Comparison of ENCODE assay signal across 1 cellular context in the genomic region with DNA sequence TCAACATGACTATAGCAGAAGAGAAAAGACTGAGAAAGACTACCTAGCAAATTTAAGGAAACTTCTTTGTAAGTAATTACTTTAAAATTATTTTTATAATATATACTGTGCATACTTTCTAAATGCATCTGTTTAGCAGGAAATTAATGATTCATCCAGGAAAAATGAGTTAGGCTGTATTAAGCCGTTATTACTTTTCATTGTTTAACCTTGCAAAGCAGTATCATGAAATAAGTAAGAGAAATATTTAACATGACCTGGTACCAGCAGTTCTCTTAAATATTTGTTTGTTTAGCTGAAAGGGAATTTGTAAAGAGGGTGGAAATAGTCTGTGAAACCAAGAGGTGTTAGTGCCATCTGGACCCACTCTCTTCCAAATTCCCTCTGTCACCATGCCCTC.
TF ChIP-seq lines count a peak whose summit lies in the region.

No MANE protein-coding gene starts in this region.

TF ChIP-seq in IMR-90, 13 proteins besides CTCF, POLR2A, EP300 and RAD21 (continued from another document):
- TF ChIP-seq, protein P1, sequence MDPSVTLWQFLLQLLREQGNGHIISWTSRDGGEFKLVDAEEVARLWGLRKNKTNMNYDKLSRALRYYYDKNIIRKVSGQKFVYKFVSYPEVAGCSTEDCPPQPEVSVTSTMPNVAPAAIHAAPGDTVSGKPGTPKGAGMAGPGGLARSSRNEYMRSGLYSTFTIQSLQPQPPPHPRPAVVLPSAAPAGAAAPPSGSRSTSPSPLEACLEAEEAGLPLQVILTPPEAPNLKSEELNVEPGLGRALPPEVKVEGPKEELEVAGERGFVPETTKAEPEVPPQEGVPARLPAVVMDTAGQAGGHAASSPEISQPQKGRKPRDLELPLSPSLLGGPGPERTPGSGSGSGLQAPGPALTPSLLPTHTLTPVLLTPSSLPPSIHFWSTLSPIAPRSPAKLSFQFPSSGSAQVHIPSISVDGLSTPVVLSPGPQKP (IDR thresholded peaks at IDR 0.05; ENCODE audit: borderline replicate concordance, low read depth, low read length) = no peak
- TF ChIP-seq SMC3 (IDR thresholded peaks at IDR 0.05; ENCODE audit: low read depth, low read length) (no peak), CHD1 (IDR thresholded peaks at IDR 0.05; ENCODE audit: low read depth, low read length) (no peak), RFX5 (IDR thresholded peaks at IDR 0.05; ENCODE audit: low read depth, low read length) (no peak), BHLHE40 (IDR thresholded peaks at IDR 0.05; ENCODE audit: low read depth, low read length) (no peak)
TF ChIP-seq in IMR-90: peak in this region for 0.
